In the genomic region with DNA sequence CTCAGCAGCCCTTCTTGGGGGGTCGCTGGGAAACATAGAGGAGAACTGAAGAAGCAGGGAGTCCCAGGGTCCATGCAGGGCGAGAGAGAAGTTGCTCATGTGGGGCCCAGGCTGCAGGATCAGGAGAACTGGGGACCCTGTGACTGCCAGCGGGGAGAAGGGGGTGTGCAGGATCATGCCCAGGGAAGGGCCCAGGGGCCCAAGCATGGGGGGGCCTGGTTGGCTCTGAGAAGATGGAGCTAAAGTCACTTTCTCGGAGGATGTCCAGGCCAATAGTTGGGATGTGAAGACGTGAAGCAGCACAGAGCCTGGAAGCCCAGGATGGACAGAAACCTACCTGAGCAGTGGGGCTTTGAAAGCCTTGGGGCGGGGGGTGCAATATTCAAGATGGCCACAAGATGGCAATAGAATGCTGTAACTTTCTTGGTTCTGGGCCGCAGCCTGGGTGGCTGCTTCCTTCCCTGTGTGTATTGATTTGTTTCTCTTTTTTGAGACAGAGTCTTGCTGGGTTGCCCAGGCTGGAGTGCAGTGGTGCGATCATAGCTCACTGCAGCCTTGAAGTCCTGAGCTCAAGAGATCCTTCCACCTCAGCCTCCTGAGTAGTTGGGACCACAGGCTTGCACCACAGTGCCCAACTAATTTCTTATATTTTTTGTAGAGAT, we compare ENCODE assay signal across 1 cellular context.
TF ChIP-seq lines count a peak whose summit lies in the region.

No MANE protein-coding gene starts in this region.

TF ChIP-seq in WTC11, 78 proteins besides CTCF, POLR2A, EP300 and RAD21 (continued from another document):
- no peak for TF ChIP-seq ZNF396 (CRISPR knock-in tag; IDR thresholded peaks at IDR 0.05; ENCODE audit: borderline replicate concordance)
- TF ChIP-seq TP53 (CRISPR knock-in tag; IDR thresholded peaks at IDR 0.05) = no peak
- TF ChIP-seq ZNF423 (CRISPR knock-in tag; IDR thresholded peaks at IDR 0.05) = no peak
- TF ChIP-seq FOXP1 (CRISPR knock-in tag; IDR thresholded peaks at IDR 0.05; ENCODE audit: borderline replicate concordance) = peak; percentile 61; the same call in 1 of the 2 replicates
- TF ChIP-seq, protein P1, sequence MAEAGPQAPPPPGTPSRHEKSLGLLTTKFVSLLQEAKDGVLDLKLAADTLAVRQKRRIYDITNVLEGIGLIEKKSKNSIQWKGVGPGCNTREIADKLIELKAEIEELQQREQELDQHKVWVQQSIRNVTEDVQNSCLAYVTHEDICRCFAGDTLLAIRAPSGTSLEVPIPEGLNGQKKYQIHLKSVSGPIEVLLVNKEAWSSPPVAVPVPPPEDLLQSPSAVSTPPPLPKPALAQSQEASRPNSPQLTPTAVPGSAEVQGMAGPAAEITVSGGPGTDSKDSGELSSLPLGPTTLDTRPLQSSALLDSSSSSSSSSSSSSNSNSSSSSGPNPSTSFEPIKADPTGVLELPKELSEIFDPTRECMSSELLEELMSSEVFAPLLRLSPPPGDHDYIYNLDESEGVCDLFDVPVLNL (CRISPR knock-in tag; IDR thresholded peaks at IDR 0.05; ENCODE audit: borderline replicate concordance, low read depth) = no peak
- no peak for TF ChIP-seq SMAD3 (CRISPR knock-in tag; IDR thresholded peaks at IDR 0.05; ENCODE audit: borderline replicate concordance)
- no peak for TF ChIP-seq ZNF671 (CRISPR knock-in tag; IDR thresholded peaks at IDR 0.05)
- TF ChIP-seq EMX1 (CRISPR knock-in tag; IDR thresholded peaks at IDR 0.05) = no peak
- TF ChIP-seq FOXJ3 (CRISPR knock-in tag; IDR thresholded peaks at IDR 0.05; ENCODE audit: borderline replicate concordance) = no peak
- no peak for TF ChIP-seq ESRRA (CRISPR knock-in tag; IDR thresholded peaks at IDR 0.05; ENCODE audit: borderline replicate concordance)
- TF ChIP-seq SOX15 (CRISPR knock-in tag; IDR thresholded peaks at IDR 0.05) = no peak
- TF ChIP-seq CREB1 (CRISPR knock-in tag; IDR thresholded peaks at IDR 0.05) = no peak
- TF ChIP-seq ZNF121 (CRISPR knock-in tag; IDR thresholded peaks at IDR 0.05) = peak; percentile 99
- TF ChIP-seq ZNF416 (CRISPR knock-in tag; IDR thresholded peaks at IDR 0.05) = no peak
- TF ChIP-seq, protein P2, sequence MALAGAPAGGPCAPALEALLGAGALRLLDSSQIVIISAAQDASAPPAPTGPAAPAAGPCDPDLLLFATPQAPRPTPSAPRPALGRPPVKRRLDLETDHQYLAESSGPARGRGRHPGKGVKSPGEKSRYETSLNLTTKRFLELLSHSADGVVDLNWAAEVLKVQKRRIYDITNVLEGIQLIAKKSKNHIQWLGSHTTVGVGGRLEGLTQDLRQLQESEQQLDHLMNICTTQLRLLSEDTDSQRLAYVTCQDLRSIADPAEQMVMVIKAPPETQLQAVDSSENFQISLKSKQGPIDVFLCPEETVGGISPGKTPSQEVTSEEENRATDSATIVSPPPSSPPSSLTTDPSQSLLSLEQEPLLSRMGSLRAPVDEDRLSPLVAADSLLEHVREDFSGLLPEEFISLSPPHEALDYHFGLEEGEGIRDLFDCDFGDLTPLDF (CRISPR knock-in tag; IDR thresholded peaks at IDR 0.05) = no peak
- TF ChIP-seq, protein P3, sequence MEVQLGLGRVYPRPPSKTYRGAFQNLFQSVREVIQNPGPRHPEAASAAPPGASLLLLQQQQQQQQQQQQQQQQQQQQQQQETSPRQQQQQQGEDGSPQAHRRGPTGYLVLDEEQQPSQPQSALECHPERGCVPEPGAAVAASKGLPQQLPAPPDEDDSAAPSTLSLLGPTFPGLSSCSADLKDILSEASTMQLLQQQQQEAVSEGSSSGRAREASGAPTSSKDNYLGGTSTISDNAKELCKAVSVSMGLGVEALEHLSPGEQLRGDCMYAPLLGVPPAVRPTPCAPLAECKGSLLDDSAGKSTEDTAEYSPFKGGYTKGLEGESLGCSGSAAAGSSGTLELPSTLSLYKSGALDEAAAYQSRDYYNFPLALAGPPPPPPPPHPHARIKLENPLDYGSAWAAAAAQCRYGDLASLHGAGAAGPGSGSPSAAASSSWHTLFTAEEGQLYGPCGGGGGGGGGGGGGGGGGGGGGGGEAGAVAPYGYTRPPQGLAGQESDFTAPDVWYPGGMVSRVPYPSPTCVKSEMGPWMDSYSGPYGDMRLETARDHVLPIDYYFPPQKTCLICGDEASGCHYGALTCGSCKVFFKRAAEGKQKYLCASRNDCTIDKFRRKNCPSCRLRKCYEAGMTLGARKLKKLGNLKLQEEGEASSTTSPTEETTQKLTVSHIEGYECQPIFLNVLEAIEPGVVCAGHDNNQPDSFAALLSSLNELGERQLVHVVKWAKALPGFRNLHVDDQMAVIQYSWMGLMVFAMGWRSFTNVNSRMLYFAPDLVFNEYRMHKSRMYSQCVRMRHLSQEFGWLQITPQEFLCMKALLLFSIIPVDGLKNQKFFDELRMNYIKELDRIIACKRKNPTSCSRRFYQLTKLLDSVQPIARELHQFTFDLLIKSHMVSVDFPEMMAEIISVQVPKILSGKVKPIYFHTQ (CRISPR knock-in tag; IDR thresholded peaks at IDR 0.05) = no peak
- TF ChIP-seq, protein P4, sequence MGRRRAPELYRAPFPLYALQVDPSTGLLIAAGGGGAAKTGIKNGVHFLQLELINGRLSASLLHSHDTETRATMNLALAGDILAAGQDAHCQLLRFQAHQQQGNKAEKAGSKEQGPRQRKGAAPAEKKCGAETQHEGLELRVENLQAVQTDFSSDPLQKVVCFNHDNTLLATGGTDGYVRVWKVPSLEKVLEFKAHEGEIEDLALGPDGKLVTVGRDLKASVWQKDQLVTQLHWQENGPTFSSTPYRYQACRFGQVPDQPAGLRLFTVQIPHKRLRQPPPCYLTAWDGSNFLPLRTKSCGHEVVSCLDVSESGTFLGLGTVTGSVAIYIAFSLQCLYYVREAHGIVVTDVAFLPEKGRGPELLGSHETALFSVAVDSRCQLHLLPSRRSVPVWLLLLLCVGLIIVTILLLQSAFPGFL (CRISPR knock-in tag; IDR thresholded peaks at IDR 0.05; ENCODE audit: borderline replicate concordance) = no peak
- TF ChIP-seq, protein P5, sequence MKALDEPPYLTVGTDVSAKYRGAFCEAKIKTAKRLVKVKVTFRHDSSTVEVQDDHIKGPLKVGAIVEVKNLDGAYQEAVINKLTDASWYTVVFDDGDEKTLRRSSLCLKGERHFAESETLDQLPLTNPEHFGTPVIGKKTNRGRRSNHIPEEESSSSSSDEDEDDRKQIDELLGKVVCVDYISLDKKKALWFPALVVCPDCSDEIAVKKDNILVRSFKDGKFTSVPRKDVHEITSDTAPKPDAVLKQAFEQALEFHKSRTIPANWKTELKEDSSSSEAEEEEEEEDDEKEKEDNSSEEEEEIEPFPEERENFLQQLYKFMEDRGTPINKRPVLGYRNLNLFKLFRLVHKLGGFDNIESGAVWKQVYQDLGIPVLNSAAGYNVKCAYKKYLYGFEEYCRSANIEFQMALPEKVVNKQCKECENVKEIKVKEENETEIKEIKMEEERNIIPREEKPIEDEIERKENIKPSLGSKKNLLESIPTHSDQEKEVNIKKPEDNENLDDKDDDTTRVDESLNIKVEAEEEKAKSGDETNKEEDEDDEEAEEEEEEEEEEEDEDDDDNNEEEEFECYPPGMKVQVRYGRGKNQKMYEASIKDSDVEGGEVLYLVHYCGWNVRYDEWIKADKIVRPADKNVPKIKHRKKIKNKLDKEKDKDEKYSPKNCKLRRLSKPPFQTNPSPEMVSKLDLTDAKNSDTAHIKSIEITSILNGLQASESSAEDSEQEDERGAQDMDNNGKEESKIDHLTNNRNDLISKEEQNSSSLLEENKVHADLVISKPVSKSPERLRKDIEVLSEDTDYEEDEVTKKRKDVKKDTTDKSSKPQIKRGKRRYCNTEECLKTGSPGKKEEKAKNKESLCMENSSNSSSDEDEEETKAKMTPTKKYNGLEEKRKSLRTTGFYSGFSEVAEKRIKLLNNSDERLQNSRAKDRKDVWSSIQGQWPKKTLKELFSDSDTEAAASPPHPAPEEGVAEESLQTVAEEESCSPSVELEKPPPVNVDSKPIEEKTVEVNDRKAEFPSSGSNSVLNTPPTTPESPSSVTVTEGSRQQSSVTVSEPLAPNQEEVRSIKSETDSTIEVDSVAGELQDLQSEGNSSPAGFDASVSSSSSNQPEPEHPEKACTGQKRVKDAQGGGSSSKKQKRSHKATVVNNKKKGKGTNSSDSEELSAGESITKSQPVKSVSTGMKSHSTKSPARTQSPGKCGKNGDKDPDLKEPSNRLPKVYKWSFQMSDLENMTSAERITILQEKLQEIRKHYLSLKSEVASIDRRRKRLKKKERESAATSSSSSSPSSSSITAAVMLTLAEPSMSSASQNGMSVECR (CRISPR knock-in tag; IDR thresholded peaks at IDR 0.05; ENCODE audit: borderline replicate concordance) = no peak
- TF ChIP-seq, protein P6, sequence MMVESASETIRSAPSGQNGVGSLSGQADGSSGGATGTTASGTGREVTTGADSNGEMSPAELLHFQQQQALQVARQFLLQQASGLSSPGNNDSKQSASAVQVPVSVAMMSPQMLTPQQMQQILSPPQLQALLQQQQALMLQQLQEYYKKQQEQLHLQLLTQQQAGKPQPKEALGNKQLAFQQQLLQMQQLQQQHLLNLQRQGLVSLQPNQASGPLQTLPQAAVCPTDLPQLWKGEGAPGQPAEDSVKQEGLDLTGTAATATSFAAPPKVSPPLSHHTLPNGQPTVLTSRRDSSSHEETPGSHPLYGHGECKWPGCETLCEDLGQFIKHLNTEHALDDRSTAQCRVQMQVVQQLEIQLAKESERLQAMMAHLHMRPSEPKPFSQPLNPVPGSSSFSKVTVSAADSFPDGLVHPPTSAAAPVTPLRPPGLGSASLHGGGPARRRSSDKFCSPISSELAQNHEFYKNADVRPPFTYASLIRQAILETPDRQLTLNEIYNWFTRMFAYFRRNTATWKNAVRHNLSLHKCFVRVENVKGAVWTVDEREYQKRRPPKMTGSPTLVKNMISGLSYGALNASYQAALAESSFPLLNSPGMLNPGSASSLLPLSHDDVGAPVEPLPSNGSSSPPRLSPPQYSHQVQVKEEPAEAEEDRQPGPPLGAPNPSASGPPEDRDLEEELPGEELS (CRISPR knock-in tag; IDR thresholded peaks at IDR 0.05) = no peak
- TF ChIP-seq, protein P7, sequence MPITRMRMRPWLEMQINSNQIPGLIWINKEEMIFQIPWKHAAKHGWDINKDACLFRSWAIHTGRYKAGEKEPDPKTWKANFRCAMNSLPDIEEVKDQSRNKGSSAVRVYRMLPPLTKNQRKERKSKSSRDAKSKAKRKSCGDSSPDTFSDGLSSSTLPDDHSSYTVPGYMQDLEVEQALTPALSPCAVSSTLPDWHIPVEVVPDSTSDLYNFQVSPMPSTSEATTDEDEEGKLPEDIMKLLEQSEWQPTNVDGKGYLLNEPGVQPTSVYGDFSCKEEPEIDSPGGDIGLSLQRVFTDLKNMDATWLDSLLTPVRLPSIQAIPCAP (CRISPR knock-in tag; IDR thresholded peaks at IDR 0.05) = no peak
- TF ChIP-seq, protein P8, sequence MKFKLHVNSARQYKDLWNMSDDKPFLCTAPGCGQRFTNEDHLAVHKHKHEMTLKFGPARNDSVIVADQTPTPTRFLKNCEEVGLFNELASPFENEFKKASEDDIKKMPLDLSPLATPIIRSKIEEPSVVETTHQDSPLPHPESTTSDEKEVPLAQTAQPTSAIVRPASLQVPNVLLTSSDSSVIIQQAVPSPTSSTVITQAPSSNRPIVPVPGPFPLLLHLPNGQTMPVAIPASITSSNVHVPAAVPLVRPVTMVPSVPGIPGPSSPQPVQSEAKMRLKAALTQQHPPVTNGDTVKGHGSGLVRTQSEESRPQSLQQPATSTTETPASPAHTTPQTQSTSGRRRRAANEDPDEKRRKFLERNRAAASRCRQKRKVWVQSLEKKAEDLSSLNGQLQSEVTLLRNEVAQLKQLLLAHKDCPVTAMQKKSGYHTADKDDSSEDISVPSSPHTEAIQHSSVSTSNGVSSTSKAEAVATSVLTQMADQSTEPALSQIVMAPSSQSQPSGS (CRISPR knock-in tag; IDR thresholded peaks at IDR 0.05; ENCODE audit: borderline replicate concordance, low read depth) = no peak
- no peak for TF ChIP-seq ZNF317 (CRISPR knock-in tag; IDR thresholded peaks at IDR 0.05; ENCODE audit: borderline replicate concordance, low read depth)
- TF ChIP-seq GTF2I (CRISPR knock-in tag; conservative IDR thresholded peaks at IDR 0.05) = peak; percentile 75; the same call in 1 of the 2 replicates
- TF ChIP-seq, protein P9, sequence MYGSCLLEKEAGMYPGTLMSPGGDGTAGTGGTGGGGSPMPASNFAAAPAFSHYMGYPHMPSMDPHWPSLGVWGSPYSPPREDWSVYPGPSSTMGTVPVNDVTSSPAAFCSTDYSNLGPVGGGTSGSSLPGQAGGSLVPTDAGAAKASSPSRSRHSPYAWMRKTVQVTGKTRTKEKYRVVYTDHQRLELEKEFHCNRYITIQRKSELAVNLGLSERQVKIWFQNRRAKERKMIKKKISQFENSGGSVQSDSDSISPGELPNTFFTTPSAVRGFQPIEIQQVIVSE (CRISPR knock-in tag; IDR thresholded peaks at IDR 0.05; ENCODE audit: borderline replicate concordance) = no peak
- TF ChIP-seq TEAD1 (CRISPR knock-in tag; IDR thresholded peaks at IDR 0.05) = no peak
- TF ChIP-seq SP1 (CRISPR knock-in tag; conservative IDR thresholded peaks at IDR 0.05) = no peak
- TF ChIP-seq, protein P10, sequence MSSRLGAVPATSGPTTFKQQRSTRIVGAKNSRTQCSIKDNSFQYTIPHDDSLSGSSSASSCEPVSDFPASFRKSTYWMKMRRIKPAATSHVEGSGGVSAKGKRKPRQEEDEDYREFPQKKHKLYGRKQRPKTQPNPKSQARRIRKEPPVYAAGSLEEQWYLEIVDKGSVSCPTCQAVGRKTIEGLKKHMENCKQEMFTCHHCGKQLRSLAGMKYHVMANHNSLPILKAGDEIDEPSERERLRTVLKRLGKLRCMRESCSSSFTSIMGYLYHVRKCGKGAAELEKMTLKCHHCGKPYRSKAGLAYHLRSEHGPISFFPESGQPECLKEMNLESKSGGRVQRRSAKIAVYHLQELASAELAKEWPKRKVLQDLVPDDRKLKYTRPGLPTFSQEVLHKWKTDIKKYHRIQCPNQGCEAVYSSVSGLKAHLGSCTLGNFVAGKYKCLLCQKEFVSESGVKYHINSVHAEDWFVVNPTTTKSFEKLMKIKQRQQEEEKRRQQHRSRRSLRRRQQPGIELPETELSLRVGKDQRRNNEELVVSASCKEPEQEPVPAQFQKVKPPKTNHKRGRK (CRISPR knock-in tag; IDR thresholded peaks at IDR 0.05; ENCODE audit: borderline replicate concordance) = no peak
